In the genomic region with DNA sequence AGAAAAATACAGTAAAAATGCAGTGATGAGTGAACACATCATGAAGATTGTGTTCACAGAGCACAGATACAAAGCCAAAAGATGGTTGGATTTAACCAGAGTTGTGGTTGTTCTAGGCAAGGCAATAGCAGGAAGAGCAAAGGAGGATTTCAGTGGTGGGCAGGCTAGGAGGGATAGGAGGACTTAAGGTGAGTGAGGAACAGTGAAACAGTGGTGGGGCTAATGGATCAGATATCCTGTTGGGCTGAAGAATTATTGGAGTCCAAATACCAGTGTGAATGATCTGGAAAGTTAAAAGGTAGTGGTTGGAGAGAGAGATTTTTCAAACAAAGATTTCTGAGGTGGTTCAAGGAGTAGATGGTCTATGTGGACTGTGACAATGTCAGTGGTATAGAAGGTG, we compare ENCODE assay signal across 31 cellular contexts.
DNase-seq lines count a peak whose midpoint lies in the region; ATAC-seq and TF ChIP-seq lines count a peak whose summit lies in the region.
"Had no signal": no experiment of that assay in that cellular context is flagged by ENCODE, and none has a peak within 500 bp of the region (broad histone marks: within the 10 kb centered on the region; RNA-seq: fewer than 3 reads in every experiment).

No MANE protein-coding gene starts in this region.

- DNase-seq in activated naive CD8-positive, alpha-beta T cell treated with anti-CD3 and anti-CD28 coated beads, Interleukin-2, amount 10 ng/mL, durations not matched to agents 7 days and 5 days: no peak
- no peak for DNase-seq in activated naive CD8-positive, alpha-beta T cell treated with anti-CD3 and anti-CD28 coated beads for 36 hours
- no peak for DNase-seq in activated CD4-positive, alpha-beta T cell treated with anti-CD3 and anti-CD28 coated beads for 1 hour
- DNase-seq: 8988T; ACHN; AML-193; BE2C; C1 segment of cervical spinal cord; Caco-2; Calu3; CD4-positive, alpha-beta memory T cell; CD4-positive, alpha-beta T cell; CD4-positive, CD25-positive, alpha-beta regulatory T cell; CD8-positive, alpha-beta memory T cell; CD8-positive, alpha-beta T cell; COR-L47; DMS 273 treated with DMSO at 0.1 percent for 48 hours; DMS153; DMS53; DMS79; DMS79 treated with DMSO at 0.1 percent for 48 hours; DND-41; EL had no signal

- H3K36me3 ChIP-seq in HEK293 (ENCODE audit: control insufficient read depth in 2 of 2, insufficient read depth in 1 of 2, low read length in 2 of 2): no peaks in the 10 kb centered on the region
- H3K36me3 ChIP-seq: BE2C, BLaER1 had no signal

- CTCF ChIA-PET in HEK293 (lab: Yijun Ruan, JAX): no interaction called here

- H3K4me1 ChIP-seq in HEK293 (ENCODE audit: control insufficient read depth, insufficient read depth, low read length): no peaks in the 10 kb centered on the region
- H3K4me1 ChIP-seq: A549; BE2C; BLaER1; BLaER1 treated with 17β-estradiol and CSF1 and Interleukin-3, amounts not matched to agents 10 nM and 100 nM; Caco-2 had no signal

- POLR2A ChIA-PET in activated naive CD8-positive, alpha-beta T cell treated with anti-CD3 and anti-CD28 coated beads, Interleukin-2, amount 10 ng/mL, durations not matched to agents 7 days and 5 days (lab: Charles Lee): no interaction called here
- POLR2A ChIA-PET in HEK293 (lab: Yijun Ruan, JAX): no interaction called here

- no peak overlapping the region for H3K4me3 ChIP-seq in HEK293 (ENCODE audit: low read depth, low read length)
- H3K4me3 ChIP-seq: A549; BLaER1; BLaER1 treated with 17β-estradiol and CSF1 and Interleukin-3, amounts not matched to agents 10 nM and 100 nM had no signal

- no peak for ATAC-seq in activated naive CD8-positive, alpha-beta T cell treated with anti-CD3 and anti-CD28 coated beads, Interleukin-2, amount 10 ng/mL, durations not matched to agents 7 days and 5 days (ENCODE audit: low read depth)
- ATAC-seq: A549; CD8-positive, alpha-beta T cell had no signal

- H3K36me3 Mint-ChIP-seq in activated naive CD8-positive, alpha-beta T cell treated with anti-CD3 and anti-CD28 coated beads, Interleukin-2, amount 10 ng/mL, durations not matched to agents 7 days and 5 days: peaks cover 9% of the 10 kb centered on the region
- H3K36me3 Mint-ChIP-seq in activated naive CD8-positive, alpha-beta T cell treated with anti-CD3 and anti-CD28 coated beads for 36 hours: no peaks in the 10 kb centered on the region
- H3K36me3 Mint-ChIP-seq: CD4-positive, alpha-beta memory T cell; CD4-positive, CD25-positive, alpha-beta regulatory T cell; CD8-positive, alpha-beta T cell had no signal

- no peak for TF ChIP-seq CTCF in HEK293 (tag by site-specific recombination; IDR thresholded peaks at IDR 0.05)

- peaks cover 5% of the 10 kb centered on the region for H3K9me3 Mint-ChIP-seq in activated naive CD8-positive, alpha-beta T cell treated with anti-CD3 and anti-CD28 coated beads, Interleukin-2, amount 10 ng/mL, durations not matched to agents 7 days and 5 days
- peaks cover 3% of the 10 kb centered on the region for H3K9me3 Mint-ChIP-seq in activated naive CD8-positive, alpha-beta T cell treated with anti-CD3 and anti-CD28 coated beads for 36 hours
- H3K9me3 Mint-ChIP-seq: CD4-positive, alpha-beta T cell; CD8-positive, alpha-beta T cell had no signal

- no peak overlapping the region for H3K4me3 Mint-ChIP-seq in activated naive CD8-positive, alpha-beta T cell treated with anti-CD3 and anti-CD28 coated beads, Interleukin-2, amount 10 ng/mL, durations not matched to agents 7 days and 5 days
- H3K4me3 Mint-ChIP-seq in activated naive CD8-positive, alpha-beta T cell treated with anti-CD3 and anti-CD28 coated beads for 36 hours: no peak overlapping the region
- H3K4me3 Mint-ChIP-seq: B cell; CD14-positive monocyte; CD4-positive, alpha-beta memory T cell; CD4-positive, alpha-beta T cell; CD4-positive, CD25-positive, alpha-beta regulatory T cell; CD8-positive, alpha-beta memory T cell; CD8-positive, alpha-beta T cell had no signal

- H3K9me3 ChIP-seq in HEK293 (ENCODE audit: control insufficient read depth, insufficient read depth, low read depth, low read length): no peaks in the 10 kb centered on the region
- H3K9me3 ChIP-seq: A549, BE2C, BLaER1, Caco-2 had no signal

- peaks cover 14% of the 10 kb centered on the region for H3K4me1 Mint-ChIP-seq in activated naive CD8-positive, alpha-beta T cell treated with anti-CD3 and anti-CD28 coated beads, Interleukin-2, amount 10 ng/mL, durations not matched to agents 7 days and 5 days
- H3K4me1 Mint-ChIP-seq in activated naive CD8-positive, alpha-beta T cell treated with anti-CD3 and anti-CD28 coated beads for 36 hours: peaks cover 13% of the 10 kb centered on the region
- H3K4me1 Mint-ChIP-seq: B cell; CD14-positive monocyte; CD4-positive, alpha-beta memory T cell; CD4-positive, CD25-positive, alpha-beta regulatory T cell had no signal

- H3K27ac Mint-ChIP-seq in activated naive CD8-positive, alpha-beta T cell treated with anti-CD3 and anti-CD28 coated beads, Interleukin-2, amount 10 ng/mL, durations not matched to agents 7 days and 5 days: peak overlapping the region; percentile 12
- no peak overlapping the region for H3K27ac Mint-ChIP-seq in activated naive CD8-positive, alpha-beta T cell treated with anti-CD3 and anti-CD28 coated beads for 36 hours
- H3K27ac Mint-ChIP-seq: B cell; CD14-positive monocyte; CD4-positive, alpha-beta memory T cell; CD4-positive, alpha-beta T cell; CD8-positive, alpha-beta memory T cell; CD8-positive, alpha-beta T cell had no signal

- H3K27me3 Mint-ChIP-seq in activated naive CD8-positive, alpha-beta T cell treated with anti-CD3 and anti-CD28 coated beads, Interleukin-2, amount 10 ng/mL, durations not matched to agents 7 days and 5 days: no peaks in the 10 kb centered on the region
- no peaks in the 10 kb centered on the region for H3K27me3 Mint-ChIP-seq in activated naive CD8-positive, alpha-beta T cell treated with anti-CD3 and anti-CD28 coated beads for 36 hours
- H3K27me3 Mint-ChIP-seq: B cell; CD4-positive, alpha-beta memory T cell; CD4-positive, alpha-beta T cell; CD4-positive, CD25-positive, alpha-beta regulatory T cell; CD8-positive, alpha-beta memory T cell had no signal

- H3K27ac ChIP-seq in HEK293 (ENCODE audit: extremely low read depth, low read depth, low read length): no peak overlapping the region
- H3K27ac ChIP-seq: 22Rv1; A549; BLaER1; BLaER1 treated with 17β-estradiol and CSF1 and Interleukin-3, amounts not matched to agents 10 nM and 100 nM; C4-2B had no signal

TF ChIP-seq in HEK293, 187 proteins besides CTCF, POLR2A, EP300 and RAD21:
- TF ChIP-seq ZNF558 (tag by site-specific recombination; IDR thresholded peaks at IDR 0.05) (no peak), ZNF585B (tag by site-specific recombination; IDR thresholded peaks at IDR 0.05) (peak; percentile 91), ZNF701 (tag by site-specific recombination; IDR thresholded peaks at IDR 0.05) (no peak)
